ENCODE assay signal across 8 cellular contexts in genomic region chr7:1225462-1226154, GRCh38. TPM values are rescaled to one million over a fixed set of nuclear protein-coding genes. Genes with fewer than 3 reads are reported as not detected.
DNase-seq lines count a peak whose midpoint lies in the region; ATAC-seq and TF ChIP-seq lines count a peak whose summit lies in the region.

No MANE protein-coding gene starts in this region.

- H3K36me3 ChIP-seq in CD8-positive, alpha-beta T cell (ENCODE audit: insufficient read depth, low read length): no peaks in the 10 kb centered on the region

- peaks cover 8% of the 10 kb centered on the region for H3K4me1 ChIP-seq in CD8-positive, alpha-beta T cell (ENCODE audit: insufficient read depth, low read length)

- no peak overlapping the region for H3K27ac Mint-ChIP-seq in CD8-positive, alpha-beta T cell
- H3K27ac Mint-ChIP-seq in activated naive CD4-positive, alpha-beta T cell treated with anti-CD3 and anti-CD28 coated beads, Interleukin-2, amount 50 U/mL, for 24 hours: peak overlapping the region; percentile 17
- peak overlapping the region in 1 of 6 donors; percentile 75 for H3K27ac Mint-ChIP-seq in immature natural killer cell

- POLR2A ChIA-PET in CD8-positive, alpha-beta T cell (lab: Charles Lee): no interaction called here

- TF ChIP-seq CTCF in CD8-positive, alpha-beta T cell (IDR thresholded peaks at IDR 0.05): peak; percentile 81

- H3K36me3 Mint-ChIP-seq in CD8-positive, alpha-beta T cell: no peaks in the 10 kb centered on the region
- no peaks in the 10 kb centered on the region for H3K36me3 Mint-ChIP-seq in activated naive CD4-positive, alpha-beta T cell treated with anti-CD3 and anti-CD28 coated beads, Interleukin-2, amount 50 U/mL, for 24 hours
- H3K36me3 Mint-ChIP-seq in immature natural killer cell: no peaks in the 10 kb centered on the region

- H3K27ac ChIP-seq in CD8-positive, alpha-beta T cell (ENCODE audit: low read depth, low read length): no peak overlapping the region

- intact Hi-C loops in CD8-positive, alpha-beta T cell (cut with DNase I, micrococcal nuclease): loop anchor here (1.0 to 2.0 kb wide), 4 partner anchors 187 to 249 kb away; no protein-coding TSS in a partner anchor

- H3K4me3 ChIP-seq in CD8-positive, alpha-beta T cell (ENCODE audit: low read depth, low read length): no peak overlapping the region

- H3K9me3 Mint-ChIP-seq in CD8-positive, alpha-beta T cell: no peaks in the 10 kb centered on the region
- no peaks in the 10 kb centered on the region for H3K9me3 Mint-ChIP-seq in activated naive CD4-positive, alpha-beta T cell treated with anti-CD3 and anti-CD28 coated beads, Interleukin-2, amount 50 U/mL, for 24 hours
- H3K9me3 Mint-ChIP-seq in immature natural killer cell: no peaks in the 10 kb centered on the region

- DNase-seq in CD8-positive, alpha-beta T cell: peak in 6 of 7 experiments; percentile 21 to 64 (median 40)
- DNase-seq in NCI-H69 (lab: John Stamatoyannopoulos, UW) (peak; percentile 53), immature natural killer cell (peak; percentile 30 to 42 (median 38)), amniotic stem cell (lab: John Stamatoyannopoulos, UW) (no peak), NCI-H1105 treated with DMSO at 0.1 percent for 48 hours (lab: John Stamatoyannopoulos, UW) (no peak)
- DNase-seq in stimulated activated CD8-positive, alpha-beta memory T cell treated with anti-CD3 and anti-CD28 coated beads, Interleukin-4, amount 100 ng/mL, for 24 hours (ENCODE audit: low read depth): peak; percentile 24

- H3K4me1 Mint-ChIP-seq in CD8-positive, alpha-beta T cell (ENCODE audit: low read depth): peaks cover 7% of the 10 kb centered on the region
- peaks cover 5% of the 10 kb centered on the region for H3K4me1 Mint-ChIP-seq in activated naive CD4-positive, alpha-beta T cell treated with anti-CD3 and anti-CD28 coated beads, Interleukin-2, amount 50 U/mL, for 24 hours
- no peaks in the 10 kb centered on the region for H3K4me1 Mint-ChIP-seq in immature natural killer cell

- no peak overlapping the region for H3K4me3 Mint-ChIP-seq in CD8-positive, alpha-beta T cell
- H3K4me3 Mint-ChIP-seq in activated naive CD4-positive, alpha-beta T cell treated with anti-CD3 and anti-CD28 coated beads, Interleukin-2, amount 50 U/mL, for 24 hours: no peak overlapping the region
- H3K4me3 Mint-ChIP-seq in immature natural killer cell: peak overlapping the region in 1 of 5 donors; percentile 56

- CTCF ChIA-PET in CD8-positive, alpha-beta T cell (lab: Charles Lee): interaction anchor here (0.6 to 6.1 kb wide), 13 partner anchors 9 to 1021 kb away, joined by 3 to 28 read pairs (median 3); no protein-coding TSS in a partner anchor

- ATAC-seq in CD8-positive, alpha-beta T cell: peak; percentile 61
- ATAC-seq in GM19467 (IDR thresholded peaks at IDR 0.05; ENCODE audit: unreplicated experiment): no peak

- H3K27me3 ChIP-seq in CD8-positive, alpha-beta T cell (ENCODE audit: insufficient read depth, low read length): peaks cover 49% of the 10 kb centered on the region

- peaks cover 60% of the 10 kb centered on the region for H3K27me3 Mint-ChIP-seq in CD8-positive, alpha-beta T cell (ENCODE audit: low read depth)
- peaks cover 44% of the 10 kb centered on the region for H3K27me3 Mint-ChIP-seq in activated naive CD4-positive, alpha-beta T cell treated with anti-CD3 and anti-CD28 coated beads, Interleukin-2, amount 50 U/mL, for 24 hours
- H3K27me3 Mint-ChIP-seq in immature natural killer cell (ENCODE audit: low read depth in 3 of 3): peaks cover 30 to 70% (median 37%) of the 10 kb centered on the region in 3 donors

- H3K9me3 ChIP-seq in CD8-positive, alpha-beta T cell (ENCODE audit: low read length): no peaks in the 10 kb centered on the region

RNA-seq across cellular contexts. Expression of gene UNCX, which starts 7.1 kb away (rescaled TPM):
- not detected for total RNA-seq in CD8-positive, alpha-beta T cell
- not detected for polyA plus RNA-seq in immature natural killer cell

Comparison
In these comparisons a context has a peak if more than half of its experiments do, and no peak if none do; other contexts are left out.
1. DNase-seq: peak in CD8-positive, alpha-beta T cell (6 of 7), NCI-H69 (single experiment), immature natural killer cell (3 of 3) and stimulated activated CD8-positive, alpha-beta memory T cell treated with anti-CD3 and anti-CD28 coated beads, Interleukin-4, amount 100 ng/mL, for 24 hours (single experiment); none in amniotic stem cell (single experiment) and NCI-H1105 treated with DMSO at 0.1 percent for 48 hours (single experiment).